In the genomic region with DNA sequence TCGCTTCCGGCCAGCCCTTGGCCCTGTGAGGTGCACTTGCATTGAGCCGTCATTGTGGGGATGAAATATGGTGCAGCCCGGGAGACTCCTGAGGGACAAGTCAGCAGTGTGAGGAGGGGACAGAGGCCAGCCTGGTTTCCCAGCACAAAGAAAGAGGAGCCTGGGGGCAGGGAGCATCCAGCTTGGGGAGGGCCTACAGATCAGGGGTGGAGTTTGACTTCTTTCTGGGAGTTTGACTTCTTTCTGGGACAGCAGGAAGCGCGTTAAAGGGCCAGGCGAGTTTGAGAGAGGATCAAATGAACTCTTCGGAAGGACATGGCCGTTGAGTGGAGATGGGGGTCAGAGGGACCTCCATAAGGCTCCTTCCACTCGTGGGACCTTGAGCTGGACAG, we compare ENCODE assay signal across 11 cellular contexts.
DNase-seq lines count a peak whose midpoint lies in the region; ATAC-seq and TF ChIP-seq lines count a peak whose summit lies in the region.
"Had no signal": no experiment of that assay in that cellular context is flagged by ENCODE, and none has a peak within 500 bp of the region (broad histone marks: within the 10 kb centered on the region; RNA-seq: fewer than 3 reads in every experiment).

No MANE protein-coding gene starts in this region.

- no peak overlapping the region for H2AFZ ChIP-seq in trophoblast cell (ENCODE audit: insufficient read depth, low read length, poor library complexity)

- intact Hi-C loops in MCF 10A (cut with micrococcal nuclease), result no loop called here
- intact Hi-C loops in right cardiac atrium (cut with DNase I), result no loop called here

- peak overlapping the region; percentile 99 for H4K91ac ChIP-seq in trophoblast cell (ENCODE audit: low read depth, low read length)

- H3K4ac ChIP-seq in trophoblast cell (ENCODE audit: low read depth, low read length), result peak overlapping the region; percentile 7

- H3K4me3 ChIP-seq in right cardiac atrium (ENCODE audit: low read length) (no peak overlapping the region), trophoblast cell (ENCODE audit: low read depth, low read length) (no peak overlapping the region)

- H2BK120ac ChIP-seq in trophoblast cell (ENCODE audit: insufficient read depth, low read length, poor library complexity), result peak overlapping the region; percentile 69

- peak overlapping the region; percentile 89 for H3K27ac ChIP-seq in right cardiac atrium (ENCODE audit: low read length)
- H3K27ac ChIP-seq in trophoblast cell (ENCODE audit: low read depth, low read length), result peak overlapping the region; percentile 99

- TF ChIP-seq CTCF in MCF 10A (IDR thresholded peaks at IDR 0.05; ENCODE audit: unreplicated experiment), result no peak

- H3K9me3 Mint-ChIP-seq in MCF 10A (ENCODE audit: unreplicated experiment), result no peaks in the 10 kb centered on the region
- H3K9me3 Mint-ChIP-seq in activated naive CD8-positive, alpha-beta T cell treated with anti-CD3 and anti-CD28 coated beads, Interleukin-2, amount 50 U/mL, for 24 hours, result no peaks in the 10 kb centered on the region
- H3K9me3 Mint-ChIP-seq: activated T-cell treated with anti-CD3 and anti-CD28 coated beads, Interleukin-2, amount 50 U/mL, for 24 hours had no signal

- peak overlapping the region; percentile 64 for H3K18ac ChIP-seq in trophoblast cell (ENCODE audit: low read length)

- H3K79me2 ChIP-seq in trophoblast cell (ENCODE audit: control insufficient read depth, insufficient read depth, low read length, poor library complexity), result peaks cover 13% of the 10 kb centered on the region

- WGBS in right cardiac atrium, result 46% methylated on average over 10 of the region's 10 CpGs
- no CpG with 5 or more reads among the region's 10 CpGs for WGBS in trophoblast cell (ENCODE audit: extremely low coverage, insufficient coverage, insufficient read length)

- H3K23ac ChIP-seq in trophoblast cell (ENCODE audit: low read length), result no peak overlapping the region

- no peak overlapping the region for H3K4me2 ChIP-seq in trophoblast cell (ENCODE audit: low read length)

- H4K8ac ChIP-seq in trophoblast cell (ENCODE audit: low read depth, low read length), result peak overlapping the region; percentile 71

- H3K4me1 ChIP-seq in right cardiac atrium (ENCODE audit: control insufficient read depth, insufficient read depth, low read length), result peaks cover 20% of the 10 kb centered on the region
- peaks cover 38 to 49% of the 10 kb centered on the region in 2 experiments for H3K4me1 ChIP-seq in trophoblast cell (ENCODE audit: control insufficient read depth in 1 of 2, insufficient read depth in 2 of 2, low read length in 2 of 2)

- CTCF ChIA-PET in MCF 10A (lab: Yijun Ruan, JAX), result no interaction called here

- ATAC-seq in right cardiac atrium (peak; percentile 83 to 90), GM21619 (IDR thresholded peaks at IDR 0.05; ENCODE audit: unreplicated experiment) (no peak), HG03432 (IDR thresholded peaks at IDR 0.05; ENCODE audit: unreplicated experiment) (no peak), GM21381 (IDR thresholded peaks at IDR 0.05; ENCODE audit: unreplicated experiment) (no peak)
- ATAC-seq in activated naive CD8-positive, alpha-beta T cell treated with anti-CD3 and anti-CD28 coated beads, Interleukin-2, amount 50 U/mL, for 24 hours, result no peak

- no TSS peak for BruUV-seq in MCF 10A (replicated peaks; lab: Mats Ljungman, UMichigan)

- peak overlapping the region; percentile 82 for H2AK5ac ChIP-seq in trophoblast cell (ENCODE audit: low read length)

- no peaks in the 10 kb centered on the region for H3K36me3 Mint-ChIP-seq in MCF 10A (ENCODE audit: insufficient read depth, unreplicated experiment)
- no peaks in the 10 kb centered on the region for H3K36me3 Mint-ChIP-seq in activated naive CD8-positive, alpha-beta T cell treated with anti-CD3 and anti-CD28 coated beads, Interleukin-2, amount 50 U/mL, for 24 hours (ENCODE audit: low read depth)

- peak overlapping the region; percentile 99 for H2BK5ac ChIP-seq in trophoblast cell (ENCODE audit: low read depth, low read length, poor library complexity)

- H3K9me3 ChIP-seq in right cardiac atrium (ENCODE audit: control insufficient read depth, low read length) (no peaks in the 10 kb centered on the region), trophoblast cell (ENCODE audit: insufficient read depth, low read depth, low read length) (no peaks in the 10 kb centered on the region)

- H3K27me3 Mint-ChIP-seq in MCF 10A (ENCODE audit: insufficient read depth, unreplicated experiment), result no peaks in the 10 kb centered on the region
- H3K27me3 Mint-ChIP-seq in activated naive CD8-positive, alpha-beta T cell treated with anti-CD3 and anti-CD28 coated beads, Interleukin-2, amount 50 U/mL, for 24 hours, result peaks cover 5% of the 10 kb centered on the region

- peaks cover 26% of the 10 kb centered on the region for H3K4me1 Mint-ChIP-seq in MCF 10A (ENCODE audit: insufficient read depth, unreplicated experiment)
- H3K4me1 Mint-ChIP-seq in activated naive CD8-positive, alpha-beta T cell treated with anti-CD3 and anti-CD28 coated beads, Interleukin-2, amount 50 U/mL, for 24 hours, result peaks cover 2% of the 10 kb centered on the region

- no peaks in the 10 kb centered on the region for H3K36me3 ChIP-seq in trophoblast cell (ENCODE audit: control insufficient read depth in 1 of 2, insufficient read depth in 2 of 2, low read length in 2 of 2)

- peak overlapping the region; percentile 75 for H3K14ac ChIP-seq in trophoblast cell (ENCODE audit: low read length)

- DNase-seq in Caki2 (ENCODE audit: low read depth), result peak; percentile 95
- DNase-seq in MCF 10A (ENCODE audit: unreplicated experiment), result no peak
- DNase-seq in right cardiac atrium, result peak; percentile 80 to 87 (median 84)
- DNase-seq in trophoblast cell, result peak; percentile 92
- no peak for DNase-seq in activated naive CD8-positive, alpha-beta T cell treated with anti-CD3 and anti-CD28 coated beads, Interleukin-2, amount 50 U/mL, for 24 hours
- DNase-seq: activated T-cell treated with anti-CD3 and anti-CD28 coated beads, Interleukin-2, amount 50 U/mL, for 24 hours; effector CD8-positive, alpha-beta T cell; stimulated activated CD4-positive, alpha-beta T cell treated with anti-CD3 and anti-CD28 coated beads, Interleukin-4, amount 100 ng/mL, for 24 hours had no signal

- peak overlapping the region; percentile 34 for H3K27ac Mint-ChIP-seq in MCF 10A (ENCODE audit: low read depth, unreplicated experiment)
- H3K27ac Mint-ChIP-seq in activated naive CD8-positive, alpha-beta T cell treated with anti-CD3 and anti-CD28 coated beads, Interleukin-2, amount 50 U/mL, for 24 hours, result no peak overlapping the region
- H3K27ac Mint-ChIP-seq: activated T-cell treated with anti-CD3 and anti-CD28 coated beads, Interleukin-2, amount 50 U/mL, for 24 hours had no signal

- H3K27me3 ChIP-seq in right cardiac atrium (ENCODE audit: control insufficient read depth, insufficient read depth), result no peaks in the 10 kb centered on the region
- H3K27me3 ChIP-seq in trophoblast cell (ENCODE audit: insufficient read depth, low read length), result no peaks in the 10 kb centered on the region

- no peak overlapping the region for H3K9ac ChIP-seq in trophoblast cell (ENCODE audit: low read length)

- no peak overlapping the region for H4K12ac ChIP-seq in trophoblast cell (ENCODE audit: low read depth, low read length)

- peaks cover 55% of the 10 kb centered on the region for H3K79me1 ChIP-seq in trophoblast cell (ENCODE audit: low read length)

- H3K4me3 Mint-ChIP-seq in MCF 10A (ENCODE audit: unreplicated experiment), result no peak overlapping the region
- no peak overlapping the region for H3K4me3 Mint-ChIP-seq in activated naive CD8-positive, alpha-beta T cell treated with anti-CD3 and anti-CD28 coated beads, Interleukin-2, amount 50 U/mL, for 24 hours
- H3K4me3 Mint-ChIP-seq: activated T-cell treated with anti-CD3 and anti-CD28 coated beads, Interleukin-2, amount 50 U/mL, for 24 hours had no signal

- peak overlapping the region; percentile 96 for H2BK12ac ChIP-seq in trophoblast cell (ENCODE audit: low read length)

- POLR2A ChIA-PET in MCF 10A (lab: Yijun Ruan, JAX), result interaction anchor here (0.7 kb wide), 1 partner anchor 442 kb away, joined by 3 read pairs; no protein-coding TSS in a partner anchor

- in situ Hi-C loops in Caki2 (cut with HindIII; ENCODE audit: low pct_unique_long_range_greater_than_20kb, low sequenced_read_pairs), result no loop called here

Comparison
In these comparisons a context has a peak if more than half of its experiments do, and no peak if none do; other contexts are left out.
1. DNase-seq: peak in Caki2 (single experiment), right cardiac atrium (3 of 3) and trophoblast cell (2 of 2); none in MCF 10A (single experiment) and activated naive CD8-positive, alpha-beta T cell treated with anti-CD3 and anti-CD28 coated beads, Interleukin-2, amount 50 U/mL, for 24 hours (single experiment).
2. ATAC-seq: peak in right cardiac atrium (2 of 2); none in GM21619 (single experiment), activated naive CD8-positive, alpha-beta T cell treated with anti-CD3 and anti-CD28 coated beads, Interleukin-2, amount 50 U/mL, for 24 hours (single experiment), HG03432 (single experiment) and GM21381 (single experiment).